ENCODE assay signal across 8 cellular contexts in the genomic region with DNA sequence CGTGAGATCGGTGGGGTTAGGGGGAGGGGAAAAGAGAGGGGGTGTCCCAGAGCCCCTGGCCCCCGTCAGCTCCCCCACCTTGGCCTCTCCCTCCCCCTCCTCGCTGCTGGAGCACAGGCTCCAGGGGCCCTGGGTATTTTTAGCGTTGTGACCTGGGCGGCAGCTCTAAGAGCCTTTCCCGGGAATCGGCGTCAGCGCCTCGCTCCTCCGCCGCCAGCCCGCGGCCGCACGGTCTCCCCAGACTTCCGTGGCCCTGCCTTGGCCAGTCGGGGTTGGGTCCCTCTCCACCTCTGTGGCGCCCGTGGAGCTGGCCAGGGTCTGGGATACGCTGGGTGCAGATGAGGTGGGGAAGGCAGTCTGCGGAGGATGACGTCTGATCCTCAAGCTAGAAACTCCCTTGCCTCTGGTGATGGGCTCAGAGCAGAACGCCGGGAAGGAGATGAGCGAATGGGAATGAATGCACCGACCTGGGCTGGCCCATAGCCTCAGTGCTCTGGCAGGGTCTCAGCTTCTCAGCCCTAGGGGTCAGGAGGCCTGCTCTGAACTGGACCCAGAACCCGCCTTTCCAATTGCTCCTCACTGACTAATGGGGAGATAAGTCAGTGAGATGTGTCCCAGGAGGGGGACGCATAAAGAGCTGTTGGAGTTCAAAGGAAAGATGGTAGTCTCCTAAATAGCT. TPM values are rescaled to one million over a fixed set of nuclear protein-coding genes. Genes with fewer than 3 reads are reported as not detected.
DNase-seq lines count a peak whose midpoint lies in the region; ATAC-seq, FAIRE-seq and TF ChIP-seq lines count a peak whose summit lies in the region.

No MANE protein-coding gene starts in this region.

- DNase-seq in A549 (ENCODE audit: low read depth in 1 of 2, low spot score in 1 of 2) (no peak), GM23338 (ENCODE audit: low spot score) (peak; percentile 66), cardiac muscle cell (ENCODE audit: low read depth in 1 of 2, low spot score in 1 of 2) (peak in 1 of 2 donors; percentile 82), nucleus accumbens (lab: John Stamatoyannopoulos, UW) (peak in 42 of 56 donors; percentile 19 to 76 (median 57)), NCI-H524 treated with DMSO at 0.1 percent for 48 hours (lab: John Stamatoyannopoulos, UW) (no peak), superior temporal gyrus (ENCODE audit: extremely low spot score) (no peak)
- peak; percentile 45 for DNase-seq in activated naive CD8-positive, alpha-beta T cell treated with anti-CD3 and anti-CD28 coated beads, Interleukin-2, amount 10 ng/mL, durations not matched to agents 7 days and 5 days

- ATAC-seq in A549 = no peak
- peak; percentile 47 for ATAC-seq in GM23338
- peak; percentile 11 for ATAC-seq in activated naive CD8-positive, alpha-beta T cell treated with anti-CD3 and anti-CD28 coated beads, Interleukin-2, amount 10 ng/mL, durations not matched to agents 7 days and 5 days (ENCODE audit: low read depth)
- no peak for ATAC-seq in HG02763 (IDR thresholded peaks at IDR 0.05; ENCODE audit: unreplicated experiment)

- 87% methylated on average over 21 of the region's 30 CpGs for WGBS in A549 (ENCODE audit: missing lambda C conversion rate)

- H4K20me1 ChIP-seq in GM23338 (replicated peaks; ENCODE audit: insufficient read depth) = no peaks in the 10 kb centered on the region; the same call in 1 of the 2 replicates

- H3K9me3 ChIP-seq in A549 (no peaks in the 10 kb centered on the region), cardiac muscle cell (ENCODE audit: low read depth) (no peaks in the 10 kb centered on the region)

- TF ChIP-seq EP300 in A549 (IDR thresholded peaks at IDR 0.05) = no peak

- H3K27ac Mint-ChIP-seq in GM23338 = peak overlapping the region; percentile 86; the same call in 1 of the 2 replicates
- H3K27ac Mint-ChIP-seq in activated naive CD8-positive, alpha-beta T cell treated with anti-CD3 and anti-CD28 coated beads, Interleukin-2, amount 10 ng/mL, durations not matched to agents 7 days and 5 days = no peak overlapping the region

- peaks cover 11% of the 10 kb centered on the region; the same call in 1 of the 2 replicates for H3F3A ChIP-seq in GM23338 (replicated peaks; ENCODE audit: low read depth)

- CTCF ChIA-PET in A549 (lab: Yijun Ruan, JAX) = interaction anchor here (1.3 to 6.9 kb wide), 7 partner anchors 11 to 95 kb away, joined by 3 to 56 read pairs (median 4); no protein-coding TSS in a partner anchor

- H3K4me2 ChIP-seq in A549 = peak overlapping the region; percentile 100
- H3K4me2 ChIP-seq in GM23338 = peak overlapping the region; percentile 97

- H3K4me1 ChIP-seq in A549 (peaks cover 4% of the 10 kb centered on the region; the same call in 1 of the 3 replicates), GM23338 (ENCODE audit: insufficient read depth) (peaks cover 11% of the 10 kb centered on the region; the same call in 1 of the 2 replicates), cardiac muscle cell (ENCODE audit: low read depth) (peaks cover 9% of the 10 kb centered on the region)

- H3K27me3 Mint-ChIP-seq in GM23338 (ENCODE audit: insufficient read depth, low read depth, poor library complexity) = peaks cover 26% of the 10 kb centered on the region
- peaks cover 15% of the 10 kb centered on the region for H3K27me3 Mint-ChIP-seq in activated naive CD8-positive, alpha-beta T cell treated with anti-CD3 and anti-CD28 coated beads, Interleukin-2, amount 10 ng/mL, durations not matched to agents 7 days and 5 days

- peaks cover 4% of the 10 kb centered on the region; the same call in 2 of the 3 replicates for H3K9me3 Mint-ChIP-seq in GM23338
- H3K9me3 Mint-ChIP-seq in activated naive CD8-positive, alpha-beta T cell treated with anti-CD3 and anti-CD28 coated beads, Interleukin-2, amount 10 ng/mL, durations not matched to agents 7 days and 5 days = peaks cover 3% of the 10 kb centered on the region

- H3K9me2 ChIP-seq in GM23338 (ENCODE audit: insufficient read depth) = no peaks in the 10 kb centered on the region

- TF ChIP-seq CTCF in A549 (IDR thresholded peaks at IDR 0.05) (no peak), GM23338 (conservative IDR thresholded peaks at IDR 0.05; ENCODE audit: low read depth in 2 of 2) (no peak), cardiac muscle cell (IDR thresholded peaks at IDR 0.05; ENCODE audit: low read depth, low read length) (no peak)

- H3K79me2 ChIP-seq in GM23338 (replicated peaks; ENCODE audit: insufficient read depth) = peaks cover 9% of the 10 kb centered on the region

- peak overlapping the region; percentile 90 for H2AFZ ChIP-seq in GM23338

- H3K27me3 ChIP-seq in GM23338 (ENCODE audit: insufficient read depth) (peaks cover 36% of the 10 kb centered on the region), cardiac muscle cell (peaks cover 20% of the 10 kb centered on the region)

- TF ChIP-seq POLR2A in A549 (IDR thresholded peaks at IDR 0.05; ENCODE audit: low read length) = no peak

- peak overlapping the region; percentile 86 for H3K4me3 Mint-ChIP-seq in GM23338
- peak overlapping the region; percentile 83 for H3K4me3 Mint-ChIP-seq in activated naive CD8-positive, alpha-beta T cell treated with anti-CD3 and anti-CD28 coated beads, Interleukin-2, amount 10 ng/mL, durations not matched to agents 7 days and 5 days

- POLR2A ChIA-PET in A549 (lab: Yijun Ruan, JAX) = interaction anchor here (1.8 kb wide), 1 partner anchor 9 kb away, joined by 15 read pairs; a partner anchor contains a TSS
- POLR2A ChIA-PET in activated naive CD8-positive, alpha-beta T cell treated with anti-CD3 and anti-CD28 coated beads, Interleukin-2, amount 10 ng/mL, durations not matched to agents 7 days and 5 days (lab: Charles Lee) = interaction anchor here (1.2 to 2.8 kb wide), 3 partner anchors 9 to 33 kb away, joined by 3 to 23 read pairs (median 20); a partner anchor contains a TSS

- H3K4me3 ChIP-seq in A549 (peak overlapping the region; percentile 96), GM23338 (peak overlapping the region; percentile 95), cardiac muscle cell (peak overlapping the region; percentile 64)

- H3K36me3 ChIP-seq in GM23338 (ENCODE audit: insufficient read depth) (peaks cover 8% of the 10 kb centered on the region), cardiac muscle cell (peaks cover 20% of the 10 kb centered on the region)

- FAIRE-seq in A549 (lab: Jason Lieb, UNC) = no peak

- peaks cover 24% of the 10 kb centered on the region for H3K36me3 Mint-ChIP-seq in GM23338 (ENCODE audit: low read depth)
- H3K36me3 Mint-ChIP-seq in activated naive CD8-positive, alpha-beta T cell treated with anti-CD3 and anti-CD28 coated beads, Interleukin-2, amount 10 ng/mL, durations not matched to agents 7 days and 5 days = peaks cover 6% of the 10 kb centered on the region

- peaks cover 10% of the 10 kb centered on the region for H3K4me1 Mint-ChIP-seq in GM23338
- H3K4me1 Mint-ChIP-seq in activated naive CD8-positive, alpha-beta T cell treated with anti-CD3 and anti-CD28 coated beads, Interleukin-2, amount 10 ng/mL, durations not matched to agents 7 days and 5 days = peaks cover 10% of the 10 kb centered on the region

- TF ChIP-seq RAD21 in A549 (conservative IDR thresholded peaks at IDR 0.05 in 1 of 2, IDR thresholded peaks at IDR 0.05 in 1 of 2) = no peak

- H3K27ac ChIP-seq in A549 = peak overlapping the region; percentile 83 to 91; a peak in 5 of 6 replicates
- 0 out of 2 replicates have a peak overlapping the region, but pooled peaks have one; percentile 76 for H3K27ac ChIP-seq in GM23338 (ENCODE audit: low read depth)
- H3K27ac ChIP-seq in cardiac muscle cell = peak overlapping the region; percentile 88

RNA-seq across cellular contexts. Expression of a gene that starts 0.9 kb away (rescaled TPM):
- 20.9 and 31.1 TPM in 2 replicates for polyA plus RNA-seq in A549 (2011; rRNA removed)
- polyA plus RNA-seq in A549 (2012; cell fraction: cytosol; rRNA removed) = 14.2 and 15.9 TPM in 2 replicates
- 9.5 and 13.5 TPM in 2 replicates for polyA plus RNA-seq in A549 (2012; cell fraction: nucleus; rRNA removed)
- 6.2 to 6.5 TPM (median 6.3 TPM) in 3 replicates for polyA plus RNA-seq in A549 (2017; fragmentation: RNase III; extraction: RNeasy Plus Mini Kit Qiagen cat#74134 plus additional on column Dnase treatment)
- 9.8 and 14.8 TPM in 2 replicates for polyA minus RNA-seq in A549 (2011; rRNA and poly(A)+ RNA removed)
- 25.8 and 28.0 TPM in 2 replicates for total RNA-seq in GM23338 (2014; rRNA removed; shearing (Covaris generic))
- 62.5 and 64.4 TPM in 2 replicates for polyA plus RNA-seq in GM23338 (2016; fragmentation: Nextera tagmentation; extraction: Ambion mirVana)
- 10 to 100 TPM; 21.1 TPM for total RNA-seq in activated naive CD8-positive, alpha-beta T cell treated with anti-CD3 and anti-CD28 coated beads, Interleukin-2, amount 10 ng/mL, durations not matched to agents 7 days and 5 days
- total RNA-seq in cardiac muscle cell = 51.2 and 62.9 TPM in 2 replicates
- polyA plus RNA-seq in cardiac muscle cell = 85.4 and 89.3 TPM in 2 replicates

RNA-seq across cellular contexts. Expression of a gene that starts 8.7 kb away (rescaled TPM):
- 60.3 and 79.6 TPM in 2 replicates for polyA plus RNA-seq in A549 (2011; rRNA removed)
- 90.7 and 110 TPM in 2 replicates for polyA plus RNA-seq in A549 (2012; cell fraction: cytosol; rRNA removed)
- polyA plus RNA-seq in A549 (2012; cell fraction: nucleus; rRNA removed) = 149 and 159 TPM in 2 replicates
- polyA plus RNA-seq in A549 (2017; fragmentation: RNase III; extraction: RNeasy Plus Mini Kit Qiagen cat#74134 plus additional on column Dnase treatment) = 62.0 to 71.8 TPM (median 66.2 TPM) in 3 replicates
- polyA minus RNA-seq in A549 (2011; rRNA and poly(A)+ RNA removed) = 83.2 and 86.7 TPM in 2 replicates
- 55.5 and 63.1 TPM in 2 replicates for total RNA-seq in GM23338 (2014; rRNA removed; shearing (Covaris generic))
- polyA plus RNA-seq in GM23338 (2016; fragmentation: Nextera tagmentation; extraction: Ambion mirVana) = 48.2 and 48.4 TPM in 2 replicates
- 10 to 100 TPM; 64.9 to 72.7 TPM for total RNA-seq in activated naive CD8-positive, alpha-beta T cell treated with anti-CD3 and anti-CD28 coated beads, Interleukin-2, amount 10 ng/mL, durations not matched to agents 7 days and 5 days
- 84.6 and 87.4 TPM in 2 replicates for total RNA-seq in cardiac muscle cell
- 150 and 156 TPM in 2 replicates for polyA plus RNA-seq in cardiac muscle cell

RNA-seq across cellular contexts. Expression of a gene that starts 29.1 kb away (rescaled TPM):
- polyA plus RNA-seq in A549 (2011; rRNA removed) = not detected in 2 replicates
- not detected in 2 replicates for polyA plus RNA-seq in A549 (2012; cell fraction: cytosol; rRNA removed)
- not detected in 2 replicates for polyA plus RNA-seq in A549 (2012; cell fraction: nucleus; rRNA removed)
- polyA plus RNA-seq in A549 (2017; fragmentation: RNase III; extraction: RNeasy Plus Mini Kit Qiagen cat#74134 plus additional on column Dnase treatment) = not detected in 3 replicates
- not detected in 2 replicates for polyA minus RNA-seq in A549 (2011; rRNA and poly(A)+ RNA removed)
- total RNA-seq in GM23338 (2014; rRNA removed; shearing (Covaris generic)) = not detected in 2 replicates
- polyA plus RNA-seq in GM23338 (2016; fragmentation: Nextera tagmentation; extraction: Ambion mirVana) = not detected in 2 replicates
- not detected for total RNA-seq in activated naive CD8-positive, alpha-beta T cell treated with anti-CD3 and anti-CD28 coated beads, Interleukin-2, amount 10 ng/mL, durations not matched to agents 7 days and 5 days
- 0.32 and 0.39 TPM in 2 replicates for total RNA-seq in cardiac muscle cell
- polyA plus RNA-seq in cardiac muscle cell = 3.5 and 3.8 TPM in 2 replicates

RNA-seq across cellular contexts. Expression of a gene that starts 44.2 kb away (rescaled TPM):
- polyA plus RNA-seq in A549 (2011; rRNA removed) (27.6 and 30.5 TPM in 2 replicates), A549 (2017; fragmentation: RNase III; extraction: RNeasy Plus Mini Kit Qiagen cat#74134 plus additional on column Dnase treatment) (20.2 to 20.5 TPM (median 20.2 TPM) in 3 replicates), GM23338 (2016; fragmentation: Nextera tagmentation; extraction: Ambion mirVana) (6.9 and 7.9 TPM in 2 replicates), cardiac muscle cell (16.9 and 20.0 TPM in 2 replicates)
- polyA plus RNA-seq in A549 (2012; cell fraction: cytosol; rRNA removed) = 46.0 and 62.2 TPM in 2 replicates
- 54.1 and 71.4 TPM in 2 replicates for polyA plus RNA-seq in A549 (2012; cell fraction: nucleus; rRNA removed)
- 47.1 and 63.5 TPM in 2 replicates for polyA minus RNA-seq in A549 (2011; rRNA and poly(A)+ RNA removed)
- 12.5 and 21.5 TPM in 2 replicates for total RNA-seq in GM23338 (2014; rRNA removed; shearing (Covaris generic))
- 10 to 100 TPM; 34.9 to 38.6 TPM for total RNA-seq in activated naive CD8-positive, alpha-beta T cell treated with anti-CD3 and anti-CD28 coated beads, Interleukin-2, amount 10 ng/mL, durations not matched to agents 7 days and 5 days
- 24.5 and 28.0 TPM in 2 replicates for total RNA-seq in cardiac muscle cell

RNA-seq across cellular contexts. Expression of a gene that starts 59.0 kb away (rescaled TPM):
- polyA plus RNA-seq in A549 (2011; rRNA removed) = 27.4 and 29.0 TPM in 2 replicates
- polyA plus RNA-seq in A549 (2012; cell fraction: cytosol; rRNA removed) = 13.1 and 17.7 TPM in 2 replicates
- 12.6 and 21.5 TPM in 2 replicates for polyA plus RNA-seq in A549 (2012; cell fraction: nucleus; rRNA removed)
- 35.6 to 40.2 TPM (median 39.2 TPM) in 3 replicates for polyA plus RNA-seq in A549 (2017; fragmentation: RNase III; extraction: RNeasy Plus Mini Kit Qiagen cat#74134 plus additional on column Dnase treatment)
- 43.3 and 43.7 TPM in 2 replicates for polyA minus RNA-seq in A549 (2011; rRNA and poly(A)+ RNA removed)
- total RNA-seq in GM23338 (2014; rRNA removed; shearing (Covaris generic)) = 35.4 and 39.9 TPM in 2 replicates
- 28.5 and 29.7 TPM in 2 replicates for polyA plus RNA-seq in GM23338 (2016; fragmentation: Nextera tagmentation; extraction: Ambion mirVana)
- 1 to 10 TPM; 7.0 to 7.1 TPM for total RNA-seq in activated naive CD8-positive, alpha-beta T cell treated with anti-CD3 and anti-CD28 coated beads, Interleukin-2, amount 10 ng/mL, durations not matched to agents 7 days and 5 days
- 36.0 and 55.7 TPM in 2 replicates for total RNA-seq in cardiac muscle cell
- polyA plus RNA-seq in cardiac muscle cell = 35.4 and 74.4 TPM in 2 replicates

Comparison
In these comparisons a context has a peak if more than half of its experiments do, and no peak if none do; other contexts are left out.
1. ATAC-seq: peak in GM23338 (single experiment) and activated naive CD8-positive, alpha-beta T cell treated with anti-CD3 and anti-CD28 coated beads, Interleukin-2, amount 10 ng/mL, durations not matched to agents 7 days and 5 days (single experiment); none in A549 (0 of 2) and HG02763 (single experiment).
2. DNase-seq: peak in GM23338 (single experiment), activated naive CD8-positive, alpha-beta T cell treated with anti-CD3 and anti-CD28 coated beads, Interleukin-2, amount 10 ng/mL, durations not matched to agents 7 days and 5 days (single experiment) and nucleus accumbens (42 of 56); none in A549 (0 of 2), NCI-H524 treated with DMSO at 0.1 percent for 48 hours (single experiment) and superior temporal gyrus (single experiment).
3. Peak in every context shown above with its lines, with median percentiles within 50 percentile points of each other: H3K27ac ChIP-seq and H3K4me3 ChIP-seq.